In the genomic region with DNA sequence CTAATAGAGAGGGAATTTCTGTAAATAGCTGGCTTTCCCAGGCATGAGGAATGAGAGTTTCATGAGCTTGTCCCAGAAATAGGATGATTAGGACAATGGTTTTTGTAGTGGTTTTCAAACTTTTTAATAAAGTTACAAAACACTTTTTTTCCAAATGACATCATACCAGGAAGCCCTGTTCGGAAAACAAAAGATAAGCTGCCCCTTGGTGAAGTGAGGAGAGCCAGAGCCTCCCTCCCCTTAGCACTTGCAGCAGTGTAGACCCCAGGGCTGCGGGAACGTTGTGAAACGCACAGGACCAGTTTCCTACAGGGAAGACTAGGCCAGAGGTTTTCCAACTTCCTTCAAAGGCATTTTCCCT, we compare ENCODE assay signal across 1 cellular context.
TF ChIP-seq lines count a peak whose summit lies in the region.

No MANE protein-coding gene starts in this region.

TF ChIP-seq in HepG2, 621 proteins besides CTCF, POLR2A, EP300 and RAD21:
- TF ChIP-seq POLR2G (IDR thresholded peaks at IDR 0.05; ENCODE audit: low read depth, low read length): 0 out of 2 replicates have a peak, but pooled peaks have one; percentile 10
- TF ChIP-seq RBM39 (IDR thresholded peaks at IDR 0.05; ENCODE audit: low read depth, low read length, poor library complexity, severe bottlenecking): no peak
